ENCODE assay signal across 1 cellular context in the genomic region with DNA sequence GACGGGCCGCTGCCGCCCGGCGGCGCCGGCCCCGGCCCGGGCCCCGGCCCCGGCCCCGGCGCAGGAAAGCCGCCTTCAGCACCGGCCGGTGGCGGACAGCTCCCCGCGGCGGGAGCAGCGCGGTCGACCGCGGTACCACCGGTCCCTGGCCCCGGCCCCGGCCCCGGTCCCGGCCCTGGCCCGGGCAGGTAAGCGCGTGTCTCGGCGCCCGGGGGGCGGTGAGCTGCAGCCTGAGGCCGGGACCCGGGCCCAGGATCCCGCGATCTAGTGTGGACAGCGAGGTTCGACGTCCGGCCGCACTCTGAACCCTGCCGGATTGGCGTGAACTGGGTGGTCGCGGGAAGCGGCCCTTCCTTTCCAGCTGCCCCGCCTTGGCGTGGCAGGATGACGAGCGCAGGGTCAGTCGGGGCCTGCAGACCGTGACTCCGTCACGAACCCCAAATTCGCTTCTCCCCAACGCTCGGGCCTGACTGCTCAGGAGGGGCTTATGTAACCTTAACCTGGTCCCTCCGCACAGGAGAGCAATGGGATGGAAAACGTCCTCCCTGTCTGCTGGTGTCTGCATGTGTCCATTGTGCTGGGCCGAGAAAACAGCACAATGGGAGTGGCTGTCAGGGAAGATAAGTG.
TF ChIP-seq lines count a peak whose summit lies in the region.

No MANE protein-coding gene starts in this region.

TF ChIP-seq in HepG2, 621 proteins besides CTCF, POLR2A, EP300 and RAD21 (continued from another document and continues in another):
- TF ChIP-seq ATF5 (CRISPR knock-in tag; IDR thresholded peaks at IDR 0.05; ENCODE audit: low read depth) (no peak), SP2 (CRISPR knock-in tag; IDR thresholded peaks at IDR 0.05) (no peak), ZSCAN21 (CRISPR knock-in tag; IDR thresholded peaks at IDR 0.05; ENCODE audit: borderline replicate concordance) (no peak), ZNF354B (CRISPR knock-in tag; IDR thresholded peaks at IDR 0.05) (no peak), ZNF546 (CRISPR knock-in tag; conservative IDR thresholded peaks at IDR 0.05) (peak; percentile 80; the same call in 1 of the 2 replicates), AGO1 (IDR thresholded peaks at IDR 0.05; ENCODE audit: low read depth, low read length, poor library complexity, severe bottlenecking) (no peak), ZNF766 (CRISPR knock-in tag; IDR thresholded peaks at IDR 0.05; ENCODE audit: borderline replicate concordance) (peak; percentile 70; the same call in 1 of the 2 replicates), TRIM22 (IDR thresholded peaks at IDR 0.05) (no peak), ARID5B (CRISPR knock-in tag; IDR thresholded peaks at IDR 0.05) (no peak), PRMT3 (CRISPR knock-in tag; IDR thresholded peaks at IDR 0.05; ENCODE audit: borderline replicate concordance, low read depth) (no peak), MTERF4 (CRISPR knock-in tag; IDR thresholded peaks at IDR 0.05) (peak; percentile 83; the same call in 1 of the 2 replicates), ARNT2 (CRISPR knock-in tag; IDR thresholded peaks at IDR 0.05; ENCODE audit: low read depth) (peak; percentile 68; the same call in 1 of the 2 replicates), NFATC3 (CRISPR knock-in tag; IDR thresholded peaks at IDR 0.05) (no peak), HCFC1 (IDR thresholded peaks at IDR 0.05; ENCODE audit: low read depth, low read length) (no peak), FOXK2 (IDR thresholded peaks at IDR 0.05) (no peak), DNMT1 (CRISPR knock-in tag; IDR thresholded peaks at IDR 0.05) (no peak), ZMYM2 (CRISPR knock-in tag; IDR thresholded peaks at IDR 0.05) (no peak), THAP7 (CRISPR knock-in tag; IDR thresholded peaks at IDR 0.05) (0 out of 2 replicates have a peak, but pooled peaks have one; percentile 77), ZNF589 (CRISPR knock-in tag; conservative IDR thresholded peaks at IDR 0.05) (no peak), RBM39 (IDR thresholded peaks at IDR 0.05; ENCODE audit: low read depth, low read length, poor library complexity, severe bottlenecking) (no peak), ZBTB1 (CRISPR knock-in tag; IDR thresholded peaks at IDR 0.05; ENCODE audit: borderline replicate concordance) (no peak), ZNF143 (CRISPR knock-in tag; IDR thresholded peaks at IDR 0.05) (no peak), ZNF563 (CRISPR knock-in tag; IDR thresholded peaks at IDR 0.05) (peak; percentile 97), NR2C2 (CRISPR knock-in tag; IDR thresholded peaks at IDR 0.05; ENCODE audit: borderline replicate concordance) (no peak), HIVEP1 (CRISPR knock-in tag; IDR thresholded peaks at IDR 0.05) (0 out of 2 replicates have a peak, but pooled peaks have one; percentile 56), ZNF234 (CRISPR knock-in tag; conservative IDR thresholded peaks at IDR 0.05) (no peak; the same call in 1 of the 2 replicates), ZFY (CRISPR knock-in tag; IDR thresholded peaks at IDR 0.05) (peak; percentile 69), ATF7-NPFF (CRISPR knock-in tag; IDR thresholded peaks at IDR 0.05; ENCODE audit: low read depth) (peak; percentile 42; the same call in 1 of the 2 replicates), SIX1 (CRISPR knock-in tag; IDR thresholded peaks at IDR 0.05; ENCODE audit: borderline replicate concordance) (no peak), ZNF20 (CRISPR knock-in tag; IDR thresholded peaks at IDR 0.05) (no peak), ZNF878 (CRISPR knock-in tag; IDR thresholded peaks at IDR 0.05) (no peak), ZNF614 (CRISPR knock-in tag; IDR thresholded peaks at IDR 0.05; ENCODE audit: borderline replicate concordance) (0 out of 2 replicates have a peak, but pooled peaks have one; percentile 5), TARDBP (CRISPR knock-in tag; IDR thresholded peaks at IDR 0.05) (no peak), ZBTB46 (CRISPR knock-in tag; IDR thresholded peaks at IDR 0.05; ENCODE audit: borderline replicate concordance) (no peak), GABPA (IDR thresholded peaks at IDR 0.05; ENCODE audit: low read depth, low read length) (no peak), GABPA (CRISPR knock-in tag; IDR thresholded peaks at IDR 0.05; ENCODE audit: low read depth) (no peak), ZNF737 (CRISPR knock-in tag; IDR thresholded peaks at IDR 0.05; ENCODE audit: borderline replicate concordance) (no peak), BCL6 (CRISPR knock-in tag; IDR thresholded peaks at IDR 0.05) (no peak), ZNF460 (CRISPR knock-in tag; IDR thresholded peaks at IDR 0.05; ENCODE audit: borderline replicate concordance) (no peak), IRX3 (CRISPR knock-in tag; IDR thresholded peaks at IDR 0.05; ENCODE audit: borderline replicate concordance, low read depth) (no peak; the same call in 1 of the 2 replicates), CEBPB (IDR thresholded peaks at IDR 0.05; ENCODE audit: borderline replicate concordance, low read depth, low read length) (no peak), GFI1 (CRISPR knock-in tag; IDR thresholded peaks at IDR 0.05; ENCODE audit: borderline replicate concordance) (peak; percentile 34; the same call in 1 of the 2 replicates), ZNF678 (CRISPR knock-in tag; IDR thresholded peaks at IDR 0.05) (no peak), ZFYVE20 (CRISPR knock-in tag; IDR thresholded peaks at IDR 0.05; ENCODE audit: borderline replicate concordance, low read depth) (peak; percentile 80; the same call in 1 of the 2 replicates), ISL2 (CRISPR knock-in tag; IDR thresholded peaks at IDR 0.05) (no peak), SOX6 (IDR thresholded peaks at IDR 0.05) (no peak), SOX6 (CRISPR knock-in tag; IDR thresholded peaks at IDR 0.05) (0 out of 2 replicates have a peak, but pooled peaks have one; percentile 13), ZFX (CRISPR knock-in tag; IDR thresholded peaks at IDR 0.05; ENCODE audit: low read depth) (no peak; the same call in 1 of the 2 replicates)
- TF ChIP-seq, protein P1, sequence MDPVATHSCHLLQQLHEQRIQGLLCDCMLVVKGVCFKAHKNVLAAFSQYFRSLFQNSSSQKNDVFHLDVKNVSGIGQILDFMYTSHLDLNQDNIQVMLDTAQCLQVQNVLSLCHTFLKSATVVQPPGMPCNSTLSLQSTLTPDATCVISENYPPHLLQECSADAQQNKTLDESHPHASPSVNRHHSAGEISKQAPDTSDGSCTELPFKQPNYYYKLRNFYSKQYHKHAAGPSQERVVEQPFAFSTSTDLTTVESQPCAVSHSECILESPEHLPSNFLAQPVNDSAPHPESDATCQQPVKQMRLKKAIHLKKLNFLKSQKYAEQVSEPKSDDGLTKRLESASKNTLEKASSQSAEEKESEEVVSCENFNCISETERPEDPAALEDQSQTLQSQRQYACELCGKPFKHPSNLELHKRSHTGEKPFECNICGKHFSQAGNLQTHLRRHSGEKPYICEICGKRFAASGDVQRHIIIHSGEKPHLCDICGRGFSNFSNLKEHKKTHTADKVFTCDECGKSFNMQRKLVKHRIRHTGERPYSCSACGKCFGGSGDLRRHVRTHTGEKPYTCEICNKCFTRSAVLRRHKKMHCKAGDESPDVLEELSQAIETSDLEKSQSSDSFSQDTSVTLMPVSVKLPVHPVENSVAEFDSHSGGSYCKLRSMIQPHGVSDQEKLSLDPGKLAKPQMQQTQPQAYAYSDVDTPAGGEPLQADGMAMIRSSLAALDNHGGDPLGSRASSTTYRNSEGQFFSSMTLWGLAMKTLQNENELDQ (CRISPR knock-in tag; IDR thresholded peaks at IDR 0.05; ENCODE audit: borderline replicate concordance): no peak
- TF ChIP-seq, protein P2, sequence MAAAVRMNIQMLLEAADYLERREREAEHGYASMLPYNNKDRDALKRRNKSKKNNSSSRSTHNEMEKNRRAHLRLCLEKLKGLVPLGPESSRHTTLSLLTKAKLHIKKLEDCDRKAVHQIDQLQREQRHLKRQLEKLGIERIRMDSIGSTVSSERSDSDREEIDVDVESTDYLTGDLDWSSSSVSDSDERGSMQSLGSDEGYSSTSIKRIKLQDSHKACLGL (CRISPR knock-in tag; IDR thresholded peaks at IDR 0.05): peak; percentile 72
- TF ChIP-seq, protein P3, sequence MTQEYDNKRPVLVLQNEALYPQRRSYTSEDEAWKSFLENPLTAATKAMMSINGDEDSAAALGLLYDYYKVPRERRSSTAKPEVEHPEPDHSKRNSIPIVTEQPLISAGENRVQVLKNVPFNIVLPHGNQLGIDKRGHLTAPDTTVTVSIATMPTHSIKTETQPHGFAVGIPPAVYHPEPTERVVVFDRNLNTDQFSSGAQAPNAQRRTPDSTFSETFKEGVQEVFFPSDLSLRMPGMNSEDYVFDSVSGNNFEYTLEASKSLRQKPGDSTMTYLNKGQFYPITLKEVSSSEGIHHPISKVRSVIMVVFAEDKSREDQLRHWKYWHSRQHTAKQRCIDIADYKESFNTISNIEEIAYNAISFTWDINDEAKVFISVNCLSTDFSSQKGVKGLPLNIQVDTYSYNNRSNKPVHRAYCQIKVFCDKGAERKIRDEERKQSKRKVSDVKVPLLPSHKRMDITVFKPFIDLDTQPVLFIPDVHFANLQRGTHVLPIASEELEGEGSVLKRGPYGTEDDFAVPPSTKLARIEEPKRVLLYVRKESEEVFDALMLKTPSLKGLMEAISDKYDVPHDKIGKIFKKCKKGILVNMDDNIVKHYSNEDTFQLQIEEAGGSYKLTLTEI (CRISPR knock-in tag; conservative IDR thresholded peaks at IDR 0.05): no peak
